Comparison of ENCODE assay signal across 1 cellular context in the genomic region with DNA sequence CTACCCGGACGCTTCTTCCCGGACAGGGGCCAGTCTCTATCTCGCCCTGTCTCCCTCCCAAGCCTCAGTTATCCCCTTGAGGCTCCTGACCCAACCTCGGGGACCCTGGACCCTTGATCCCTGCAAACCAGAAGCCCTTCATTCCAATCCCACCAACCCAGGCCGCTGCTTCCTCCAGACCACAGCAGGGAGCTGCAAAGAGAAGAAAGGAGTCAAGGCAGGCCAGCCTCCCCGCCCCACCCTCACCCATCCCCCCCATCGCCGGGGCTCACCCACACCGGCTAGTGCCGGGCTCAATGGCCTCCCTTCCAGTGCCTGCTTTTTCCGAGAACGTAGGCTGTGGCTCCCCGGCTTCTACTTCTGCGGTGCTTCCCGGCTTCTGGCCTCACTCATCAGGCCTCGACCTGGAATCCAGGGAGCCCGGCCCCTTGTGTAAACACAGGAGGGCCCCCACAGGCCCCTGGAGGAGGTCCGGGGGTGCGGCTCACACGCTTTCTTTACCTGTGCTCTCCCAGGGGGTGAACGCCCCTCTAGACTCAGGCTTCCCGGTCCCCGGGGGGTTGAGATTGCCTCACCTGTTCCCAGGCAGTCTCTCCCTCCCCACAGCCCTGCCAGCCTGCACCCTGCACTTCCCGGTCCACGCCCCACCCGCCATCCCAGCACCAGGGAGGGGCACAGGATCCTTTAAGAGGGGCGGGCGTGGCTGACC.
TF ChIP-seq lines count a peak whose summit lies in the region.

Gene FAM83E, minus strand, starts transcription at position 641 of the 709 bp plus-strand sequence. CDS start 1,704 bp downstream, outside the sequence.

TF ChIP-seq in HCT116, 20 proteins besides CTCF, POLR2A, EP300 and RAD21 (continued from another document):
- no peak for TF ChIP-seq EZH2 (IDR thresholded peaks at IDR 0.05)
TF ChIP-seq in HCT116: peak in this region for 7.
